8 cellular contexts compared by ENCODE assay signal in the genomic region with DNA sequence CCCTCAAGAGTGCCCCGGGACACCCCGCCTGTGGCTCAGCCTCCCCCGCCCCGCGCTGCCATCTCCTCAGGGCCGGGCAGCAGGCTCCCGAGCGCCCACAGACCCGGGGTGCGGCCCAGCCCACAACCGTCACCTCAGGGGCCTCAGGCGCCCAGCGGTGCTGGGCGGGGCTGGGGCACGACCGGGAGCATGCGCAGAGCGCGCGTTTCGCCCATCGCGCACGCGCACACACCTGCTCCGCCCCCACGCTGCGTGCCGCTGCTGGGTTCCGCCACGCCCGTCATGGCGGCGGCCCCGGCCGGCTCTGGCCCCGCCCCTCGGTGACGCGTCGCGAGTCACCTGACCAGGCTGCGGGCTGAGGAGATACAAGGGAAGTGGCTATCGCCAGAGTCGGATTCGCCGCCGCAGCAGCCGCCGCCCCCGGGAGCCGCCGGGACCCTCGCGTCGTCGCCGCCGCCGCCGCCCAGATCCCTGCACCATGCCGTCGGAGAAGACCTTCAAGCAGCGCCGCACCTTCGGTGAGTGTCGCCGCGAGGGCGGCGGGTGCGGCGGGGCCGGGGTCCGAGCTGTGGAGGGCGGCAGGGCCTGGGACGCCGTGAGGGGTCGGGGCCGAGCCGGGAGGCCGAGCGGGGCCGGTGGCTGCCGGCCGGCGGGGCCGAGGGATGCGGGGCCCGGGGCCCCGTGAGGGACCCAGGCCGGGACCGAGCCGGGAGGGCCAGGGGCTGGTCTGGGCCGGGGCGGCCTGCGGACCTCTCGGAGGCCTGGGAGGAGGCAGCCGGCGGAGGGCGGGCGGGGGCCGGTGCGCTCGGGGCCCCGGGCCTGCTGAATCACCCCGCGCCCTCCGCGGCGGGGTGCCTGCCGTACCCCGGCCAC. TPM values are rescaled to one million over a fixed set of nuclear protein-coding genes. Genes with fewer than 3 reads are reported as not detected.
DNase-seq lines count a peak whose midpoint lies in the region; ATAC-seq and TF ChIP-seq lines count a peak whose summit lies in the region.

A gene (plus strand): TSS at position 387 of the 873 bp plus-strand sequence. CDS start 92 bp downstream, at position 479.

- TF ChIP-seq CTCF in KMS-11 (conservative IDR thresholded peaks at IDR 0.05; ENCODE audit: low read depth, low read length) (no peak), Panc1 (IDR thresholded peaks at IDR 0.05) (no peak)

- intact Hi-C loops in Panc1 (cut with micrococcal nuclease; ENCODE audit: unreplicated experiment), result no loop called here

- peaks cover 58% of the 10 kb centered on the region for H3K4me1 Mint-ChIP-seq in activated T-cell treated with anti-CD3 and anti-CD28 coated beads, Interleukin-2, amount 50 U/mL, for 4 hours (ENCODE audit: low read depth)

- BruUV-seq in Panc1 (replicated peaks; lab: Mats Ljungman, UMichigan), result no TSS peak

- no peaks in the 10 kb centered on the region for H3K9me3 Mint-ChIP-seq in activated T-cell treated with anti-CD3 and anti-CD28 coated beads, Interleukin-2, amount 50 U/mL, for 4 hours

- CTCF ChIA-PET in Panc1 (lab: Charles Lee), result no interaction called here

- DNase-seq in DMS53 (lab: John Stamatoyannopoulos, UW) (peak; percentile 95), Panc1 (ENCODE audit: low read depth, low spot score) (peak; percentile 78)
- DNase-seq in activated T-cell treated with anti-CD3 and anti-CD28 coated beads, Interleukin-2, amount 50 U/mL, for 4 hours, result peak; percentile 98
- peak; percentile 94 for DNase-seq in stimulated activated CD8-positive, alpha-beta memory T cell treated with anti-CD3 and anti-CD28 coated beads, Interleukin-7, amount 100 ng/mL, for 24 hours (ENCODE audit: low read depth)

- no peaks in the 10 kb centered on the region for H3K36me3 ChIP-seq in KMS-11 (ENCODE audit: insufficient read depth)
- peaks cover 7% of the 10 kb centered on the region for H3K36me3 ChIP-seq in Panc1 (ENCODE audit: control insufficient read depth, insufficient read depth, low read length)
- H3K36me3 ChIP-seq in esophagus (ENCODE audit: control insufficient read depth in 2 of 2, insufficient read depth in 2 of 2, low read length in 1 of 2), result no peaks in the 10 kb centered on the region
- peaks cover 0 to 10% of the 10 kb centered on the region in 2 donors for H3K36me3 ChIP-seq in muscle layer of duodenum (ENCODE audit: control insufficient read depth in 1 of 2, insufficient read depth in 2 of 2, low read length in 2 of 2)

- peak within 1 kb of the TSS; percentile 48; the same call in 1 of the 2 replicates for H2AFZ ChIP-seq in KMS-11 (ENCODE audit: low read depth)

- H3K9ac ChIP-seq in KMS-11, result peak within 1 kb of the TSS; percentile 38; the same call in 1 of the 2 replicates

- H3K27ac ChIP-seq in KMS-11 (no peak within 1 kb of the TSS), Panc1 (ENCODE audit: low read length) (peak within 1 kb of the TSS; percentile 87), esophagus (ENCODE audit: low read depth in 2 of 2, low read length in 1 of 2) (peak within 1 kb of the TSS; percentile 97 to 98), muscle layer of duodenum (ENCODE audit: low read length) (peak within 1 kb of the TSS; percentile 93)

- peaks cover 40% of the 10 kb centered on the region for H3K79me2 ChIP-seq in KMS-11 (ENCODE audit: insufficient read depth, low read depth)

- peak within 1 kb of the TSS; percentile 89 for H3K4me2 ChIP-seq in KMS-11

- no peaks in the 10 kb centered on the region for H3K27me3 ChIP-seq in KMS-11 (ENCODE audit: insufficient read depth, low read depth)
- H3K27me3 ChIP-seq in Panc1 (ENCODE audit: control insufficient read depth, insufficient read depth, low read length), result no peaks in the 10 kb centered on the region
- H3K27me3 ChIP-seq in esophagus (ENCODE audit: control insufficient read depth in 1 of 2, insufficient read depth in 2 of 2, low read length in 2 of 2), result no peaks in the 10 kb centered on the region
- no peaks in the 10 kb centered on the region for H3K27me3 ChIP-seq in muscle layer of duodenum (ENCODE audit: low read depth, low read length)

- H3K9me3 ChIP-seq in Panc1 (ENCODE audit: control insufficient read depth, insufficient read depth, low read depth, low read length) (no peaks in the 10 kb centered on the region), esophagus (ENCODE audit: control insufficient read depth in 2 of 2, insufficient read depth in 1 of 2, low read depth in 1 of 2, low read length in 1 of 2) (no peaks in the 10 kb centered on the region), muscle layer of duodenum (ENCODE audit: control insufficient read depth in 1 of 2, low read length in 2 of 2) (no peaks in the 10 kb centered on the region)

- 1% methylated on average over 46 to 113 of the region's 113 CpGs for WGBS in esophagus, 2 donors

- no peak within 1 kb of the TSS for H3K4me3 ChIP-seq in KMS-11 (IDR thresholded peaks at IDR 0.05; ENCODE audit: insufficient read depth, low read depth, low read length)
- peak within 1 kb of the TSS; percentile 73 to 94 for H3K4me3 ChIP-seq in Panc1 (ENCODE audit: low read depth in 2 of 2, low read length in 2 of 2)
- peak within 1 kb of the TSS; percentile 81 to 95 for H3K4me3 ChIP-seq in esophagus (ENCODE audit: low read depth in 1 of 2, low read length in 2 of 2)
- peak within 1 kb of the TSS; percentile 91 to 95 for H3K4me3 ChIP-seq in muscle layer of duodenum (ENCODE audit: low read depth in 1 of 2, low read length in 2 of 2)

- H4K20me1 ChIP-seq in KMS-11 (ENCODE audit: insufficient read depth), result no peaks in the 10 kb centered on the region

- POLR2A ChIA-PET in Panc1 (lab: Charles Lee), result interaction anchor here (0.9 kb wide), 1 partner anchor 9 kb away, joined by 4 read pairs; a partner anchor contains a TSS

- H3K27me3 Mint-ChIP-seq in activated T-cell treated with anti-CD3 and anti-CD28 coated beads, Interleukin-2, amount 50 U/mL, for 4 hours (ENCODE audit: low read depth), result no peaks in the 10 kb centered on the region

- peak; percentile 59 for ATAC-seq in GM21723 (IDR thresholded peaks at IDR 0.05; ENCODE audit: unreplicated experiment)
- ATAC-seq in Panc1, result peak; percentile 86
- ATAC-seq in activated T-cell treated with anti-CD3 and anti-CD28 coated beads, Interleukin-2, amount 50 U/mL, for 4 hours, result peak; percentile 73 to 78

- in situ Hi-C loops in Panc1 (cut with HindIII; ENCODE audit: low pct_unique_long_range_greater_than_20kb, low sequenced_read_pairs), result no loop called here

- H3K4me3 Mint-ChIP-seq in activated T-cell treated with anti-CD3 and anti-CD28 coated beads, Interleukin-2, amount 50 U/mL, for 4 hours, result peak within 1 kb of the TSS; percentile 87

- peaks cover 36% of the 10 kb centered on the region for H3K4me1 ChIP-seq in KMS-11 (ENCODE audit: low read depth, poor library complexity, severe bottlenecking)
- H3K4me1 ChIP-seq in Panc1 (ENCODE audit: control insufficient read depth, insufficient read depth, low read length), result peaks cover 34% of the 10 kb centered on the region
- peaks cover 3 to 5% of the 10 kb centered on the region in 2 donors for H3K4me1 ChIP-seq in esophagus (ENCODE audit: control insufficient read depth in 2 of 2, insufficient read depth in 2 of 2, low read length in 1 of 2)
- peaks cover 24 to 30% of the 10 kb centered on the region in 2 donors for H3K4me1 ChIP-seq in muscle layer of duodenum (ENCODE audit: control insufficient read depth in 1 of 2, insufficient read depth in 2 of 2, low read length in 2 of 2)

- peaks cover 4% of the 10 kb centered on the region for H3K36me3 Mint-ChIP-seq in activated T-cell treated with anti-CD3 and anti-CD28 coated beads, Interleukin-2, amount 50 U/mL, for 4 hours (ENCODE audit: insufficient read depth)

RNA-seq across cellular contexts. Expression of the gene that starts here (rescaled TPM):
- total RNA-seq in Panc1 (2021; ENCODE audit: unreplicated experiment), result 75.2 TPM
- polyA plus RNA-seq in Panc1 (2012; ENCODE audit: insufficient read length), result 64.3 TPM
- total RNA-seq in activated T-cell treated with anti-CD3 and anti-CD28 coated beads, Interleukin-2, amount 50 U/mL, for 4 hours, result 10 to 100 TPM; 31.5 to 43.2 (median 31.6) TPM
- 10 to 100 TPM; 28.1 to 41.2 TPM for polyA plus RNA-seq in esophagus
